20 cellular contexts compared by ENCODE assay signal in genomic region chr22:39725351-39726035, GRCh38.
DNase-seq lines count a peak whose midpoint lies in the region; ATAC-seq, FAIRE-seq and TF ChIP-seq lines count a peak whose summit lies in the region.
"Had no signal": no experiment of that assay in that cellular context is flagged by ENCODE, and none has a peak within 500 bp of the region (broad histone marks: within the 10 kb centered on the region; RNA-seq: fewer than 3 reads in every experiment).

No MANE protein-coding gene starts in this region.

- H2AK5ac ChIP-seq in H1 (ENCODE audit: low read depth, low read length): no peak overlapping the region

- TF ChIP-seq RAD21 in H1 (IDR thresholded peaks at IDR 0.05 in 1 of 2, conservative IDR thresholded peaks at IDR 0.05 in 1 of 2; ENCODE audit: low read depth in 2 of 2, low read length in 2 of 2): no peak

- no peaks in the 10 kb centered on the region for H3K36me3 ChIP-seq in H1 (ENCODE audit: control insufficient read depth in 2 of 4, insufficient read depth in 4 of 4, low read length in 3 of 4)
- no peaks in the 10 kb centered on the region for H3K36me3 ChIP-seq in prostate gland
- H3K36me3 ChIP-seq: BLaER1, HAP-1, SJSA1 had no signal

- H3K4me2 ChIP-seq in H1 (ENCODE audit: insufficient read depth in 1 of 2, low read depth in 2 of 2, low read length in 2 of 2): no peak overlapping the region
- H3K4me2 ChIP-seq: BLaER1 had no signal

- H3K79me2 ChIP-seq in H1 (ENCODE audit: control insufficient read depth in 1 of 2, insufficient read depth in 2 of 2, low read length in 2 of 2): no peaks in the 10 kb centered on the region

- H2BK20ac ChIP-seq in H1 (ENCODE audit: low read length): no peak overlapping the region

- H4K20me1 ChIP-seq in H1 (replicated peaks in 1 of 2; ENCODE audit: control insufficient read depth in 1 of 2, insufficient read depth in 2 of 2, low read length in 2 of 2): no peaks in the 10 kb centered on the region
- H4K20me1 ChIP-seq: BLaER1 had no signal

- H3K4ac ChIP-seq in H1 (replicated peaks; ENCODE audit: insufficient read length, low read depth, low read length): no peak overlapping the region

- POLR2A ChIA-PET in H1 (lab: Charles Lee; ENCODE audit: partially characterized antibody): no interaction called here

- H3K9me3 ChIP-seq in H1 (ENCODE audit: insufficient read depth in 2 of 2, low read depth in 1 of 2, low read length in 1 of 2) (no peaks in the 10 kb centered on the region), prostate gland (no peaks in the 10 kb centered on the region)
- H3K9me3 ChIP-seq: BLaER1, HAP-1, SJSA1 had no signal

- FAIRE-seq in H1 (lab: Jason Lieb, UNC): no peak
- FAIRE-seq: GM18507 had no signal

- H2AFZ ChIP-seq in H1 (ENCODE audit: low read length): no peak overlapping the region

- TF ChIP-seq CTCF in natural killer cell (IDR thresholded peaks at IDR 0.05) (no peak), H1 (IDR thresholded peaks at IDR 0.05; ENCODE audit: control extremely low read depth in 1 of 3, insufficient read depth in 1 of 3, low read depth in 1 of 3, low read length in 3 of 3) (no peak), prostate gland (IDR thresholded peaks at IDR 0.05) (no peak)

- H3K56ac ChIP-seq in H1 (replicated peaks; ENCODE audit: insufficient read length, low read depth, low read length): no peak overlapping the region

- H3K27ac Mint-ChIP-seq in natural killer cell: no peak overlapping the region
- H3K27ac Mint-ChIP-seq in natural killer cell treated with Interleukin-12 subunit alpha and Interleukin-12 subunit beta and Interleukin-15 and Interleukin-18, amount 100 ng/mL, for 72 hours: no peak overlapping the region
- H3K27ac Mint-ChIP-seq: IgD-negative memory B cell had no signal

- no peak overlapping the region for H2BK5ac ChIP-seq in H1 (ENCODE audit: low read depth, low read length)

- no peak overlapping the region for H4K5ac ChIP-seq in H1 (ENCODE audit: insufficient read length, low read depth, low read length)

- H3K18ac ChIP-seq in H1 (ENCODE audit: extremely low read depth, low read length): no peak overlapping the region

- WGBS in H1 (ENCODE audit: extremely low coverage in 1 of 2, insufficient coverage in 1 of 2, insufficient read length in 1 of 2, insufficient replicate concordance in 2 of 2, low coverage in 1 of 2, low lambda C conversion rate in 2 of 2, missing lambda C conversion rate in 1 of 2), 2 experiments: 90% methylated on average over 9 of the region's 9 CpGs; no CpG with 5 or more reads in 1 of the 2 experiments
- 92% methylated on average over 9 of the region's 9 CpGs for WGBS in prostate gland

- no peak overlapping the region for H3K23ac ChIP-seq in H1 (ENCODE audit: insufficient read length)

- no peaks in the 10 kb centered on the region for H3K9me3 Mint-ChIP-seq in natural killer cell
- H3K9me3 Mint-ChIP-seq in natural killer cell treated with Interleukin-12 subunit alpha and Interleukin-12 subunit beta and Interleukin-15 and Interleukin-18, amount 100 ng/mL, for 72 hours: no peaks in the 10 kb centered on the region
- H3K9me3 Mint-ChIP-seq: IgD-negative memory B cell had no signal

- no peak overlapping the region for H3K27ac ChIP-seq in H1 (ENCODE audit: low read depth, low read length)
- H3K27ac ChIP-seq in prostate gland: no peak overlapping the region
- H3K27ac ChIP-seq: BLaER1, RWPE1, SJSA1 had no signal

- no peak for TF ChIP-seq EP300 in H1 (IDR thresholded peaks at IDR 0.05; ENCODE audit: borderline replicate concordance in 1 of 2, low read depth in 2 of 2, low read length in 2 of 2)

- no peak overlapping the region for H2BK12ac ChIP-seq in H1 (ENCODE audit: low read depth, low read length)

- no peak overlapping the region for H2BK15ac ChIP-seq in H1 (ENCODE audit: low read length)

- no peak overlapping the region for H3K4me3 Mint-ChIP-seq in natural killer cell
- H3K4me3 Mint-ChIP-seq in natural killer cell treated with Interleukin-12 subunit alpha and Interleukin-12 subunit beta and Interleukin-15 and Interleukin-18, amount 100 ng/mL, for 72 hours: no peak overlapping the region
- H3K4me3 Mint-ChIP-seq: IgD-negative memory B cell had no signal

- H4K8ac ChIP-seq in H1 (ENCODE audit: extremely low read depth, insufficient read depth, low read length): peak overlapping the region; percentile 12; the same call in 1 of the 2 replicates

- CTCF ChIA-PET in H1 (lab: Charles Lee; ENCODE audit: partially characterized antibody): interaction anchor here (0.9 to 1.4 kb wide), 4 partner anchors 10 to 191 kb away, joined by 3 to 5 read pairs (median 4); no protein-coding TSS in a partner anchor

- intact Hi-C loops in natural killer cell (cut with micrococcal nuclease) (no loop called here), prostate gland (cut with DNase I) (no loop called here)

- H3K9ac ChIP-seq in H1 (replicated peaks in 1 of 4; ENCODE audit: extremely low read depth in 1 of 4, low read depth in 3 of 4, low read length in 3 of 4): no peak overlapping the region
- H3K9ac ChIP-seq: BLaER1 had no signal

- no peak for TF ChIP-seq POLR2A in H1 (IDR thresholded peaks at IDR 0.05; ENCODE audit: control extremely low read depth in 1 of 2, low read depth in 2 of 2, low read length in 2 of 2)
- no peak for TF ChIP-seq POLR2A in prostate gland (IDR thresholded peaks at IDR 0.05)

- DNase-seq in NCI-H1092 treated with DMSO at 0.1 percent for 48 hours (lab: John Stamatoyannopoulos, UW): peak; percentile 14
- no peak for DNase-seq in NCI-H1092 (lab: John Stamatoyannopoulos, UW)
- DNase-seq in natural killer cell: peak; percentile 6
- DNase-seq in natural killer cell treated with Interleukin-12 subunit alpha and Interleukin-12 subunit beta and Interleukin-15 and Interleukin-18, amount 100 ng/mL, for 72 hours (ENCODE audit: low spot score): no peak
- DNase-seq in H1 (ENCODE audit: low read depth in 1 of 2, low spot score in 2 of 2): peak in 1 of 2 experiments; percentile 23
- no peak for DNase-seq in prostate gland (ENCODE audit: low spot score)
- DNase-seq in NCI-H2107 (lab: John Stamatoyannopoulos, UW): no peak
- DNase-seq: 8988T; DMS 273 treated with DMSO at 0.1 percent for 48 hours; NCI-H146; NCI-H69; NK-92 treated with Interleukin-12 subunit alpha and Interleukin-12 subunit beta, amount 100 ng/mL, for 24 hours; OCI-M1 had no signal

- H3K27me3 ChIP-seq in H1 (replicated peaks in 1 of 4; ENCODE audit: control insufficient read depth in 3 of 4, extremely low read depth in 1 of 4, insufficient read depth in 3 of 4, low read length in 3 of 4) (no peaks in the 10 kb centered on the region), prostate gland (replicated peaks; ENCODE audit: insufficient read depth) (no peaks in the 10 kb centered on the region)
- H3K27me3 ChIP-seq: BLaER1 had no signal

- peaks cover 12 to 14% of the 10 kb centered on the region in 2 donors for H3K27me3 Mint-ChIP-seq in natural killer cell (ENCODE audit: low read depth in 2 of 2)
- peaks cover 0 to 9% of the 10 kb centered on the region in 2 donors for H3K27me3 Mint-ChIP-seq in natural killer cell treated with Interleukin-12 subunit alpha and Interleukin-12 subunit beta and Interleukin-15 and Interleukin-18, amount 100 ng/mL, for 72 hours

- no peak overlapping the region for H3K14ac ChIP-seq in H1 (ENCODE audit: insufficient read length)

- no peaks in the 10 kb centered on the region for H3K4me1 Mint-ChIP-seq in natural killer cell
- peaks cover 2 to 9% of the 10 kb centered on the region in 2 donors for H3K4me1 Mint-ChIP-seq in natural killer cell treated with Interleukin-12 subunit alpha and Interleukin-12 subunit beta and Interleukin-15 and Interleukin-18, amount 100 ng/mL, for 72 hours (ENCODE audit: low read depth in 2 of 2)
- H3K4me1 Mint-ChIP-seq: IgD-negative memory B cell had no signal

- H3K4me3 ChIP-seq in H1 (ENCODE audit: extremely low read depth in 1 of 4, insufficient read depth in 2 of 4, low read depth in 3 of 4, low read length in 4 of 4): no peak overlapping the region
- H3K4me3 ChIP-seq in prostate gland: no peak overlapping the region
- H3K4me3 ChIP-seq: BLaER1, HAP-1, SJSA1 had no signal

- H4K91ac ChIP-seq in H1 (replicated peaks; ENCODE audit: insufficient read length, low read length): no peak overlapping the region

- no peaks in the 10 kb centered on the region for H3K23me2 ChIP-seq in H1 (ENCODE audit: low read depth, low read length)

- no peak for ATAC-seq in natural killer cell
- no peak for ATAC-seq in natural killer cell treated with Interleukin-12 subunit alpha and Interleukin-12 subunit beta and Interleukin-15 and Interleukin-18, amount 100 ng/mL, for 72 hours
- no peak for ATAC-seq in GM21526 (IDR thresholded peaks at IDR 0.05; ENCODE audit: low FRiP score, unreplicated experiment)

- H3K36me3 Mint-ChIP-seq in natural killer cell: no peaks in the 10 kb centered on the region
- H3K36me3 Mint-ChIP-seq in natural killer cell treated with Interleukin-12 subunit alpha and Interleukin-12 subunit beta and Interleukin-15 and Interleukin-18, amount 100 ng/mL, for 72 hours: no peaks in the 10 kb centered on the region
- H3K36me3 Mint-ChIP-seq: IgD-negative memory B cell had no signal

- H3K79me1 ChIP-seq in H1 (ENCODE audit: low read depth, low read length): no peaks in the 10 kb centered on the region

- H3K4me1 ChIP-seq in H1 (replicated peaks in 1 of 4; ENCODE audit: control insufficient read depth in 3 of 4, insufficient read depth in 4 of 4, low read length in 3 of 4): no peaks in the 10 kb centered on the region; a peak in 1 of 7 replicates
- no peaks in the 10 kb centered on the region for H3K4me1 ChIP-seq in prostate gland (replicated peaks)
- H3K4me1 ChIP-seq: BLaER1, SJSA1 had no signal

- H2BK120ac ChIP-seq in H1 (replicated peaks; ENCODE audit: low read depth, low read length): no peak overlapping the region

TF ChIP-seq in H1, 55 proteins besides CTCF, POLR2A, EP300 and RAD21:
- TF ChIP-seq CBX8 (IDR thresholded peaks at IDR 0.05; ENCODE audit: borderline replicate concordance, low read depth, low read length) (no peak), POLR2AphosphoS5 (IDR thresholded peaks at IDR 0.05; ENCODE audit: low read depth, low read length) (no peak), SAP30 (IDR thresholded peaks at IDR 0.05; ENCODE audit: insufficient read depth, insufficient replicate concordance, low read length) (no peak), CHD2 (IDR thresholded peaks at IDR 0.05; ENCODE audit: low read length) (no peak), CEBPB (IDR thresholded peaks at IDR 0.05; ENCODE audit: low read depth, low read length) (no peak)

Comparison
In these comparisons a context has a peak if more than half of its experiments do, and no peak if none do; other contexts are left out.
1. DNase-seq: peak in NCI-H1092 treated with DMSO at 0.1 percent for 48 hours (single experiment) and natural killer cell (single experiment); none in NCI-H1092 (single experiment), natural killer cell treated with Interleukin-12 subunit alpha and Interleukin-12 subunit beta and Interleukin-15 and Interleukin-18, amount 100 ng/mL, for 72 hours (single experiment), prostate gland (single experiment) and NCI-H2107 (single experiment).